Comparison of ENCODE assay signal across 9 cellular contexts in the genomic region with DNA sequence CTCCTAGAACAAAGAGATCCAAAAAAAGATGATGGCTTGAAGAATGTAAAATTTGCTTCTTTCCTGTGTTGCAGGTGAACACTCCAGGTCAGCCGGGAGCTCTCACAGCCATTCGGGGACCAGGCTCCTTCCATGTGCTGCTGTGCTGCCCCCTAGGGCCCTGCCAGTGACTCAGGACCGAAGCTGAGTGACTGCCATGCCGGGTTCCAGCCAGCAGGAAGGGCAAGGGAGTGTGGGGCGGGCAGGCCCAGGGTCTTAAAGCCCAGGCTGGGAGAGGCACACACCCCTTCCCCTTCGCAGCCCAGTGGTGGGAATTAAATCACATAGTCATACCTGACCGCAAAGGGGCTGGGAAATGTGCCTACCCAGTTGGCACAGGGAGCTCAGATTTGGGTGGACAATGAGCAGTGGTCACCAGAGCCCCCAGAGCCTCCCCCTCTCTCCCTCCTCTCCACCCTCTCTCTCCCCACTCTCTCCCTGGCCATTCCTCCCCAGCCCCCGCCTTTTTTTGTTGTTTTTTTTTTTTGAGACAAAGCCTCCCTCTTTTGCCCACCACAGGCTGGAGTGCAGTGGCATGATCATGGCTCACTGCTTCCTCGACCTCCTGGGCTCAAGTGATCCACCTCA. TPM values are rescaled to one million over a fixed set of nuclear protein-coding genes. Genes with fewer than 3 reads are reported as not detected.
DNase-seq lines count a peak whose midpoint lies in the region; TF ChIP-seq lines count a peak whose summit lies in the region.
"Had no signal": no experiment of that assay in that cellular context is flagged by ENCODE, and none has a peak within 500 bp of the region (broad histone marks: within the 10 kb centered on the region; RNA-seq: fewer than 3 reads in every experiment).

No MANE protein-coding gene starts in this region.

- no peak overlapping the region for H3K27ac Mint-ChIP-seq in activated T-helper 1 cell treated with anti-CD3 and anti-CD28 coated beads, Interleukin-12 subunit alpha, Interleukin-12 subunit beta, Interleukin-2, Interleukin-4 antibody, amounts not matched to agents 30 ng/mL and 10 ng/mL and 1 ng/mL, durations not matched to agents 14 hours and 24 hours and 36 hours
- H3K27ac Mint-ChIP-seq in MCF 10A (ENCODE audit: low read depth, unreplicated experiment) = no peak overlapping the region

- BruUV-seq in MCF 10A (replicated peaks; lab: Mats Ljungman, UMichigan) = no TSS peak

- H3K27me3 Mint-ChIP-seq in activated T-helper 1 cell treated with anti-CD3 and anti-CD28 coated beads, Interleukin-12 subunit alpha, Interleukin-12 subunit beta, Interleukin-2, Interleukin-4 antibody, amounts not matched to agents 30 ng/mL and 10 ng/mL and 1 ng/mL, durations not matched to agents 14 hours and 24 hours and 36 hours (ENCODE audit: insufficient read depth) = peaks cover 36% of the 10 kb centered on the region
- peaks cover 9% of the 10 kb centered on the region for H3K27me3 Mint-ChIP-seq in MCF 10A (ENCODE audit: insufficient read depth, unreplicated experiment)

- H3K9me3 Mint-ChIP-seq in activated T-helper 1 cell treated with anti-CD3 and anti-CD28 coated beads, Interleukin-12 subunit alpha, Interleukin-12 subunit beta, Interleukin-2, Interleukin-4 antibody, amounts not matched to agents 30 ng/mL and 10 ng/mL and 1 ng/mL, durations not matched to agents 14 hours and 24 hours and 36 hours = no peaks in the 10 kb centered on the region
- H3K9me3 Mint-ChIP-seq in MCF 10A (ENCODE audit: unreplicated experiment) = no peaks in the 10 kb centered on the region
- H3K9me3 Mint-ChIP-seq: CD4-positive, alpha-beta memory T cell had no signal

- no peak overlapping the region for H3K4me3 Mint-ChIP-seq in activated T-helper 1 cell treated with anti-CD3 and anti-CD28 coated beads, Interleukin-12 subunit alpha, Interleukin-12 subunit beta, Interleukin-2, Interleukin-4 antibody, amounts not matched to agents 30 ng/mL and 10 ng/mL and 1 ng/mL, durations not matched to agents 14 hours and 24 hours and 36 hours
- H3K4me3 Mint-ChIP-seq in MCF 10A (ENCODE audit: unreplicated experiment) = no peak overlapping the region
- H3K4me3 Mint-ChIP-seq: CD4-positive, alpha-beta memory T cell had no signal

- peaks cover 6% of the 10 kb centered on the region for H3K4me1 Mint-ChIP-seq in activated T-helper 1 cell treated with anti-CD3 and anti-CD28 coated beads, Interleukin-12 subunit alpha, Interleukin-12 subunit beta, Interleukin-2, Interleukin-4 antibody, amounts not matched to agents 30 ng/mL and 10 ng/mL and 1 ng/mL, durations not matched to agents 14 hours and 24 hours and 36 hours (ENCODE audit: low read depth)
- peaks cover 6% of the 10 kb centered on the region for H3K4me1 Mint-ChIP-seq in MCF 10A (ENCODE audit: insufficient read depth, unreplicated experiment)

- no peaks in the 10 kb centered on the region for H3K36me3 Mint-ChIP-seq in activated T-helper 1 cell treated with anti-CD3 and anti-CD28 coated beads, Interleukin-12 subunit alpha, Interleukin-12 subunit beta, Interleukin-2, Interleukin-4 antibody, amounts not matched to agents 30 ng/mL and 10 ng/mL and 1 ng/mL, durations not matched to agents 14 hours and 24 hours and 36 hours (ENCODE audit: low read depth)
- no peaks in the 10 kb centered on the region for H3K36me3 Mint-ChIP-seq in MCF 10A (ENCODE audit: insufficient read depth, unreplicated experiment)
- H3K36me3 Mint-ChIP-seq: CD4-positive, alpha-beta memory T cell had no signal

- POLR2A ChIA-PET in MCF 10A (lab: Yijun Ruan, JAX) = interaction anchor here (0.6 to 0.9 kb wide), 2 partner anchors 97 to 1376 kb away, joined by 3 read pairs; no protein-coding TSS in a partner anchor

- CTCF ChIA-PET in MCF 10A (lab: Yijun Ruan, JAX) = interaction anchor here (0.5 to 8.0 kb wide), 20 partner anchors 9 to 1269 kb away, joined by 3 to 73 read pairs (median 4); no protein-coding TSS in a partner anchor

- intact Hi-C loops in activated T-helper 1 cell treated with anti-CD3 and anti-CD28 coated beads, Interleukin-12 subunit alpha, Interleukin-12 subunit beta, Interleukin-2, Interleukin-4 antibody, amounts not matched to agents 30 ng/mL and 10 ng/mL and 1 ng/mL, durations not matched to agents 14 hours and 24 hours and 36 hours (cut with micrococcal nuclease) = no loop called here
- intact Hi-C loops in MCF 10A (cut with micrococcal nuclease) = loop anchor here (1.0 kb wide), 1 partner anchor 171 kb away; no protein-coding TSS in a partner anchor

- DNase-seq in activated T-helper 1 cell treated with Interleukin-2 at 50 U/mL for 16 hours (ENCODE audit: low read depth) = peak; percentile 10
- DNase-seq in activated T-helper 1 cell treated with anti-CD3 and anti-CD28 coated beads, Interleukin-12 subunit alpha, Interleukin-12 subunit beta, Interleukin-2, Interleukin-4 antibody, amounts not matched to agents 30 ng/mL and 10 ng/mL and 1 ng/mL, durations not matched to agents 14 hours and 24 hours and 36 hours (ENCODE audit: low spot score) = no peak
- DNase-seq in NCI-H1436 treated with DMSO at 0.1 percent for 48 hours (lab: John Stamatoyannopoulos, UW) = peak; percentile 36
- DNase-seq in SKM-1 treated with dmso at 0.1 percent for 144 hours (lab: John Stamatoyannopoulos, UW; ENCODE audit: unreplicated experiment) = peak; percentile 52
- DNase-seq in MCF 10A (ENCODE audit: unreplicated experiment) = peak; percentile 75
- peak; percentile 38 for DNase-seq in kidney glomerular epithelial cell (lab: John Stamatoyannopoulos, UW)
- peak; percentile 40 for DNase-seq in stimulated activated CD8-positive, alpha-beta memory T cell treated with anti-CD3 and anti-CD28 coated beads, Interleukin-4, amount 100 ng/mL, for 24 hours (ENCODE audit: low read depth)
- DNase-seq in effector CD4-positive, alpha-beta T cell = no peak

- TF ChIP-seq CTCF in MCF 10A (IDR thresholded peaks at IDR 0.05; ENCODE audit: unreplicated experiment) = peak; percentile 68

RNA-seq across cellular contexts. Expression of a gene that starts 11.5 kb away (rescaled TPM):
- 56.5 and 58.8 TPM in 2 replicates for total RNA-seq in activated T-helper 1 cell treated with anti-CD3 and anti-CD28 coated beads, Interleukin-12 subunit alpha, Interleukin-12 subunit beta, Interleukin-2, Interleukin-4 antibody, amounts not matched to agents 30 ng/mL and 10 ng/mL and 1 ng/mL, durations not matched to agents 14 hours and 24 hours and 36 hours
- total RNA-seq in MCF 10A (2022) = 3.4 and 3.6 TPM in 2 replicates

RNA-seq across cellular contexts. Expression of a gene that starts 41.8 kb away (rescaled TPM):
- total RNA-seq in activated T-helper 1 cell treated with anti-CD3 and anti-CD28 coated beads, Interleukin-12 subunit alpha, Interleukin-12 subunit beta, Interleukin-2, Interleukin-4 antibody, amounts not matched to agents 30 ng/mL and 10 ng/mL and 1 ng/mL, durations not matched to agents 14 hours and 24 hours and 36 hours = 250 and 252 TPM in 2 replicates
- total RNA-seq in MCF 10A (2022) = 59.6 and 65.3 TPM in 2 replicates

RNA-seq across cellular contexts. Expression of a gene that starts 57.5 kb away (rescaled TPM):
- total RNA-seq in activated T-helper 1 cell treated with anti-CD3 and anti-CD28 coated beads, Interleukin-12 subunit alpha, Interleukin-12 subunit beta, Interleukin-2, Interleukin-4 antibody, amounts not matched to agents 30 ng/mL and 10 ng/mL and 1 ng/mL, durations not matched to agents 14 hours and 24 hours and 36 hours = 0.22 and 0.44 TPM in 2 replicates
- total RNA-seq in MCF 10A (2022) = 5.7 and 8.6 TPM in 2 replicates

Comparison
In these comparisons a context has a peak if more than half of its experiments do, and no peak if none do; other contexts are left out.
1. DNase-seq: peak in activated T-helper 1 cell treated with Interleukin-2 at 50 U/mL for 16 hours (single experiment), NCI-H1436 treated with DMSO at 0.1 percent for 48 hours (single experiment), SKM-1 treated with dmso at 0.1 percent for 144 hours (single experiment), MCF 10A (single experiment), kidney glomerular epithelial cell (single experiment) and stimulated activated CD8-positive, alpha-beta memory T cell treated with anti-CD3 and anti-CD28 coated beads, Interleukin-4, amount 100 ng/mL, for 24 hours (single experiment); none in activated T-helper 1 cell treated with anti-CD3 and anti-CD28 coated beads, Interleukin-12 subunit alpha, Interleukin-12 subunit beta, Interleukin-2, Interleukin-4 antibody, amounts not matched to agents 30 ng/mL and 10 ng/mL and 1 ng/mL, durations not matched to agents 14 hours and 24 hours and 36 hours (single experiment) and effector CD4-positive, alpha-beta T cell (single experiment).
2. RNA of a gene that starts 11.5 kb away (total RNA-seq): 56.5 to 58.8 TPM in activated T-helper 1 cell treated with anti-CD3 and anti-CD28 coated beads, Interleukin-12 subunit alpha, Interleukin-12 subunit beta, Interleukin-2, Interleukin-4 antibody, amounts not matched to agents 30 ng/mL and 10 ng/mL and 1 ng/mL, durations not matched to agents 14 hours and 24 hours and 36 hours; 3.4 to 3.6 TPM in MCF 10A; every median in the first group is over 10 times any median in the second.